In the genomic region with DNA sequence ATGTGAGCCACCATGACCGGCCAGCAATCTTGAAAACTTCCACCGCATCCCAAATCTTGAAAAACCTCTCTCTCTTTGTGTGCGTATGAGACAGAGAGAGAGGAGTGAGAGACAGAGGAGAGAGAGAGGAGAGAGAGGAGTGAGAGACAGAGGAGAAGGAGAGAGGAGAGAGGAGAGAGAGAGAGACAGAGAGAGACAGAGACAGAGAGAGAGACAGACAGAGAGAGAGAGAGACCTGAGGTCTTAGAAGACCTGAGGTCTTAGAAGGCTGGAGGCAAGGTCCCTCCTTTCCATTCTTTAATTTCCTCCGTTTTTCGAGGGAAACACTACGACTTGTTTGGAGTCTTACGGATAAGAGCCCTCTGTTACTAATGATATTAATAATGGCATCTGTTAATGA, we compare ENCODE assay signal across 1 cellular context.
TF ChIP-seq lines count a peak whose summit lies in the region.

No MANE protein-coding gene starts in this region.

TF ChIP-seq in HepG2, 621 proteins besides CTCF, POLR2A, EP300 and RAD21:
- TF ChIP-seq SUZ12 (IDR thresholded peaks at IDR 0.05; ENCODE audit: low read depth, low read length) (no peak), ETV5 (CRISPR knock-in tag; IDR thresholded peaks at IDR 0.05; ENCODE audit: borderline replicate concordance) (no peak), TRIM24 (CRISPR knock-in tag; IDR thresholded peaks at IDR 0.05) (no peak), ZNF772 (CRISPR knock-in tag; IDR thresholded peaks at IDR 0.05) (no peak), BCL6 (CRISPR knock-in tag; IDR thresholded peaks at IDR 0.05) (no peak), KDM3A (CRISPR knock-in tag; IDR thresholded peaks at IDR 0.05; ENCODE audit: low read depth) (no peak), HMG20B (CRISPR knock-in tag; conservative IDR thresholded peaks at IDR 0.05) (no peak), ZNF234 (CRISPR knock-in tag; conservative IDR thresholded peaks at IDR 0.05) (no peak), MTF2 (CRISPR knock-in tag; IDR thresholded peaks at IDR 0.05; ENCODE audit: borderline replicate concordance) (no peak), ZNF788 (CRISPR knock-in tag; IDR thresholded peaks at IDR 0.05; ENCODE audit: borderline replicate concordance) (no peak), KLF9 (CRISPR knock-in tag; IDR thresholded peaks at IDR 0.05; ENCODE audit: low read depth) (no peak), ISL2 (CRISPR knock-in tag; IDR thresholded peaks at IDR 0.05) (no peak), GTF3A (CRISPR knock-in tag; conservative IDR thresholded peaks at IDR 0.05) (no peak), ZNF335 (CRISPR knock-in tag; IDR thresholded peaks at IDR 0.05) (no peak)
- TF ChIP-seq, protein P1, sequence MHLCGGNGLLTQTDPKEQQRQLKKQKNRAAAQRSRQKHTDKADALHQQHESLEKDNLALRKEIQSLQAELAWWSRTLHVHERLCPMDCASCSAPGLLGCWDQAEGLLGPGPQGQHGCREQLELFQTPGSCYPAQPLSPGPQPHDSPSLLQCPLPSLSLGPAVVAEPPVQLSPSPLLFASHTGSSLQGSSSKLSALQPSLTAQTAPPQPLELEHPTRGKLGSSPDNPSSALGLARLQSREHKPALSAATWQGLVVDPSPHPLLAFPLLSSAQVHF (CRISPR knock-in tag; IDR thresholded peaks at IDR 0.05): no peak
- TF ChIP-seq, protein P2, sequence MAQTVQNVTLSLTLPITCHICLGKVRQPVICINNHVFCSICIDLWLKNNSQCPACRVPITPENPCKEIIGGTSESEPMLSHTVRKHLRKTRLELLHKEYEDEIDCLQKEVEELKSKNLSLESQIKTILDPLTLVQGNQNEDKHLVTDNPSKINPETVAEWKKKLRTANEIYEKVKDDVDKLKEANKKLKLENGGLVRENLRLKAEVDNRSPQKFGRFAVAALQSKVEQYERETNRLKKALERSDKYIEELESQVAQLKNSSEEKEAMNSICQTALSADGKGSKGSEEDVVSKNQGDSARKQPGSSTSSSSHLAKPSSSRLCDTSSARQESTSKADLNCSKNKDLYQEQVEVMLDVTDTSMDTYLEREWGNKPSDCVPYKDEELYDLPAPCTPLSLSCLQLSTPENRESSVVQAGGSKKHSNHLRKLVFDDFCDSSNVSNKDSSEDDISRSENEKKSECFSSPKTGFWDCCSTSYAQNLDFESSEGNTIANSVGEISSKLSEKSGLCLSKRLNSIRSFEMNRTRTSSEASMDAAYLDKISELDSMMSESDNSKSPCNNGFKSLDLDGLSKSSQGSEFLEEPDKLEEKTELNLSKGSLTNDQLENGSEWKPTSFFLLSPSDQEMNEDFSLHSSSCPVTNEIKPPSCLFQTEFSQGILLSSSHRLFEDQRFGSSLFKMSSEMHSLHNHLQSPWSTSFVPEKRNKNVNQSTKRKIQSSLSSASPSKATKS (CRISPR knock-in tag; IDR thresholded peaks at IDR 0.05): no peak
- TF ChIP-seq, protein P3, sequence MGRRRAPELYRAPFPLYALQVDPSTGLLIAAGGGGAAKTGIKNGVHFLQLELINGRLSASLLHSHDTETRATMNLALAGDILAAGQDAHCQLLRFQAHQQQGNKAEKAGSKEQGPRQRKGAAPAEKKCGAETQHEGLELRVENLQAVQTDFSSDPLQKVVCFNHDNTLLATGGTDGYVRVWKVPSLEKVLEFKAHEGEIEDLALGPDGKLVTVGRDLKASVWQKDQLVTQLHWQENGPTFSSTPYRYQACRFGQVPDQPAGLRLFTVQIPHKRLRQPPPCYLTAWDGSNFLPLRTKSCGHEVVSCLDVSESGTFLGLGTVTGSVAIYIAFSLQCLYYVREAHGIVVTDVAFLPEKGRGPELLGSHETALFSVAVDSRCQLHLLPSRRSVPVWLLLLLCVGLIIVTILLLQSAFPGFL (CRISPR knock-in tag; IDR thresholded peaks at IDR 0.05): no peak
- TF ChIP-seq, protein P4, sequence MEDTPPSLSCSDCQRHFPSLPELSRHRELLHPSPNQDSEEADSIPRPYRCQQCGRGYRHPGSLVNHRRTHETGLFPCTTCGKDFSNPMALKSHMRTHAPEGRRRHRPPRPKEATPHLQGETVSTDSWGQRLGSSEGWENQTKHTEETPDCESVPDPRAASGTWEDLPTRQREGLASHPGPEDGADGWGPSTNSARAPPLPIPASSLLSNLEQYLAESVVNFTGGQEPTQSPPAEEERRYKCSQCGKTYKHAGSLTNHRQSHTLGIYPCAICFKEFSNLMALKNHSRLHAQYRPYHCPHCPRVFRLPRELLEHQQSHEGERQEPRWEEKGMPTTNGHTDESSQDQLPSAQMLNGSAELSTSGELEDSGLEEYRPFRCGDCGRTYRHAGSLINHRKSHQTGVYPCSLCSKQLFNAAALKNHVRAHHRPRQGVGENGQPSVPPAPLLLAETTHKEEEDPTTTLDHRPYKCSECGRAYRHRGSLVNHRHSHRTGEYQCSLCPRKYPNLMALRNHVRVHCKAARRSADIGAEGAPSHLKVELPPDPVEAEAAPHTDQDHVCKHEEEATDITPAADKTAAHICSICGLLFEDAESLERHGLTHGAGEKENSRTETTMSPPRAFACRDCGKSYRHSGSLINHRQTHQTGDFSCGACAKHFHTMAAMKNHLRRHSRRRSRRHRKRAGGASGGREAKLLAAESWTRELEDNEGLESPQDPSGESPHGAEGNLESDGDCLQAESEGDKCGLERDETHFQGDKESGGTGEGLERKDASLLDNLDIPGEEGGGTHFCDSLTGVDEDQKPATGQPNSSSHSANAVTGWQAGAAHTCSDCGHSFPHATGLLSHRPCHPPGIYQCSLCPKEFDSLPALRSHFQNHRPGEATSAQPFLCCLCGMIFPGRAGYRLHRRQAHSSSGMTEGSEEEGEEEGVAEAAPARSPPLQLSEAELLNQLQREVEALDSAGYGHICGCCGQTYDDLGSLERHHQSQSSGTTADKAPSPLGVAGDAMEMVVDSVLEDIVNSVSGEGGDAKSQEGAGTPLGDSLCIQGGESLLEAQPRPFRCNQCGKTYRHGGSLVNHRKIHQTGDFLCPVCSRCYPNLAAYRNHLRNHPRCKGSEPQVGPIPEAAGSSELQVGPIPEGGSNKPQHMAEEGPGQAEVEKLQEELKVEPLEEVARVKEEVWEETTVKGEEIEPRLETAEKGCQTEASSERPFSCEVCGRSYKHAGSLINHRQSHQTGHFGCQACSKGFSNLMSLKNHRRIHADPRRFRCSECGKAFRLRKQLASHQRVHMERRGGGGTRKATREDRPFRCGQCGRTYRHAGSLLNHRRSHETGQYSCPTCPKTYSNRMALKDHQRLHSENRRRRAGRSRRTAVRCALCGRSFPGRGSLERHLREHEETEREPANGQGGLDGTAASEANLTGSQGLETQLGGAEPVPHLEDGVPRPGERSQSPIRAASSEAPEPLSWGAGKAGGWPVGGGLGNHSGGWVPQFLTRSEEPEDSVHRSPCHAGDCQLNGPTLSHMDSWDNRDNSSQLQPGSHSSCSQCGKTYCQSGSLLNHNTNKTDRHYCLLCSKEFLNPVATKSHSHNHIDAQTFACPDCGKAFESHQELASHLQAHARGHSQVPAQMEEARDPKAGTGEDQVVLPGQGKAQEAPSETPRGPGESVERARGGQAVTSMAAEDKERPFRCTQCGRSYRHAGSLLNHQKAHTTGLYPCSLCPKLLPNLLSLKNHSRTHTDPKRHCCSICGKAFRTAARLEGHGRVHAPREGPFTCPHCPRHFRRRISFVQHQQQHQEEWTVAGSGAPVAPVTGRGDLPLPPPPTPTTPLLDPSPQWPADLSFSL (CRISPR knock-in tag; IDR thresholded peaks at IDR 0.05): no peak
- TF ChIP-seq, protein P5, sequence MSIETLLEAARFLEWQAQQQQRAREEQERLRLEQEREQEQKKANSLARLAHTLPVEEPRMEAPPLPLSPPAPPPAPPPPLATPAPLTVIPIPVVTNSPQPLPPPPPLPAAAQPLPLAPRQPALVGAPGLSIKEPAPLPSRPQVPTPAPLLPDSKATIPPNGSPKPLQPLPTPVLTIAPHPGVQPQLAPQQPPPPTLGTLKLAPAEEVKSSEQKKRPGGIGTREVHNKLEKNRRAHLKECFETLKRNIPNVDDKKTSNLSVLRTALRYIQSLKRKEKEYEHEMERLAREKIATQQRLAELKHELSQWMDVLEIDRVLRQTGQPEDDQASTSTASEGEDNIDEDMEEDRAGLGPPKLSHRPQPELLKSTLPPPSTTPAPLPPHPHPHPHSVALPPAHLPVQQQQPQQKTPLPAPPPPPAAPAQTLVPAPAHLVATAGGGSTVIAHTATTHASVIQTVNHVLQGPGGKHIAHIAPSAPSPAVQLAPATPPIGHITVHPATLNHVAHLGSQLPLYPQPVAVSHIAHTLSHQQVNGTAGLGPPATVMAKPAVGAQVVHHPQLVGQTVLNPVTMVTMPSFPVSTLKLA (IDR thresholded peaks at IDR 0.05): no peak
- TF ChIP-seq, protein P6, sequence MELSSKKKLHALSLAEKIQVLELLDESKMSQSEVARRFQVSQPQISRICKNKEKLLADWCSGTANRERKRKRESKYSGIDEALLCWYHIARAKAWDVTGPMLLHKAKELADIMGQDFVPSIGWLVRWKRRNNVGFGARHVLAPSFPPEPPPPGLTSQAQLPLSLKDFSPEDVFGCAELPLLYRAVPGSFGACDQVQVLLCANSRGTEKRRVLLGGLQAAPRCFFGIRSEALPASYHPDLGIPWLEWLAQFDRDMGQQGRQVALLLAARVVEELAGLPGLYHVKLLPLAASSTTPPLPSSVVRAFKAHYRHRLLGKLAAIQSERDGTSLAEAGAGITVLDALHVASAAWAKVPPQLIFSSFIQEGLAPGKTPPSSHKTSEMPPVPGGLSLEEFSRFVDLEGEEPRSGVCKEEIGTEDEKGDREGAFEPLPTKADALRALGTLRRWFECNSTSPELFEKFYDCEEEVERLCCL (CRISPR knock-in tag; IDR thresholded peaks at IDR 0.05; ENCODE audit: borderline replicate concordance): no peak
